23 cellular contexts compared by ENCODE assay signal in genomic region chr14:97217094-97217885, GRCh38.
DNase-seq lines count a peak whose midpoint lies in the region; TF ChIP-seq lines count a peak whose summit lies in the region.
"Had no signal": no experiment of that assay in that cellular context is flagged by ENCODE, and none has a peak within 500 bp of the region (broad histone marks: within the 10 kb centered on the region; RNA-seq: fewer than 3 reads in every experiment).

No MANE protein-coding gene starts in this region.

- H3K27ac Mint-ChIP-seq in T-helper 2 cell treated with Interferon-gamma antibody and Interleukin-4, amounts not matched to agents 5 μg/mL and 100 μg/mL, for 36 hours: no peak overlapping the region
- H3K27ac Mint-ChIP-seq in endodermal cell (no peak overlapping the region), progenitor cell of endocrine pancreas (no peak overlapping the region), mesothelial cell of epicardium (no peak overlapping the region)

- H3K9me3 Mint-ChIP-seq in T-helper 2 cell treated with Interferon-gamma antibody and Interleukin-4, amounts not matched to agents 5 μg/mL and 100 μg/mL, for 36 hours: no peaks in the 10 kb centered on the region
- H3K9me3 Mint-ChIP-seq in endodermal cell (no peaks in the 10 kb centered on the region), progenitor cell of endocrine pancreas (ENCODE audit: low read depth) (no peaks in the 10 kb centered on the region), mesothelial cell of epicardium (no peaks in the 10 kb centered on the region)

- peaks cover 49% of the 10 kb centered on the region for H3K27me3 ChIP-seq in endodermal cell (ENCODE audit: control insufficient read depth, insufficient read depth, low read length, poor library complexity, severe bottlenecking)

- peaks cover 25% of the 10 kb centered on the region for H3K4me1 Mint-ChIP-seq in T-helper 2 cell treated with Interferon-gamma antibody and Interleukin-4, amounts not matched to agents 5 μg/mL and 100 μg/mL, for 36 hours (ENCODE audit: low read depth)
- H3K4me1 Mint-ChIP-seq in endodermal cell (peaks cover 8% of the 10 kb centered on the region), progenitor cell of endocrine pancreas (ENCODE audit: low read depth) (peaks cover 3% of the 10 kb centered on the region), mesothelial cell of epicardium (peaks cover 10% of the 10 kb centered on the region)

- TF ChIP-seq CTCF in LNCaP clone FGC (IDR thresholded peaks at IDR 0.05; ENCODE audit: control insufficient read depth, extremely low read depth, insufficient read depth) (no peak), endodermal cell (conservative IDR thresholded peaks at IDR 0.05) (no peak), progenitor cell of endocrine pancreas (IDR thresholded peaks at IDR 0.05; ENCODE audit: unreplicated experiment) (no peak), mesothelial cell of epicardium (IDR thresholded peaks at IDR 0.05; ENCODE audit: unreplicated experiment) (no peak), GM13976 (IDR thresholded peaks at IDR 0.05; ENCODE audit: borderline replicate concordance, control extremely low read depth, extremely low read depth, insufficient read depth, missing control alignments) (no peak)

- H3K27ac ChIP-seq in endodermal cell (ENCODE audit: low read depth, low read length): no peak overlapping the region
- H3K27ac ChIP-seq: 22Rv1, thoracic aorta had no signal

- H3K9me3 ChIP-seq in endodermal cell (ENCODE audit: control insufficient read depth, low read length): no peaks in the 10 kb centered on the region
- H3K9me3 ChIP-seq: Caco-2, thoracic aorta had no signal

- peak overlapping the region; percentile 88 for H3K4me3 Mint-ChIP-seq in T-helper 2 cell treated with Interferon-gamma antibody and Interleukin-4, amounts not matched to agents 5 μg/mL and 100 μg/mL, for 36 hours
- H3K4me3 Mint-ChIP-seq in endodermal cell (no peak overlapping the region), progenitor cell of endocrine pancreas (ENCODE audit: low read depth) (peak overlapping the region; percentile 46), mesothelial cell of epicardium (no peak overlapping the region)

- 76 to 79% methylated on average over 6 to 12 of the region's 12 CpGs for WGBS in endodermal cell (ENCODE audit: insufficient coverage in 1 of 2, insufficient read length in 1 of 2), 2 experiments

- H3K4me1 ChIP-seq in endodermal cell (ENCODE audit: control insufficient read depth, insufficient read depth, low read length): no peaks in the 10 kb centered on the region
- H3K4me1 ChIP-seq: Caco-2 had no signal

- H3K4me3 ChIP-seq in LNCaP clone FGC (ENCODE audit: low read depth, low read length): no peak overlapping the region
- no peak overlapping the region for H3K4me3 ChIP-seq in endodermal cell (ENCODE audit: low read length)
- H3K4me3 ChIP-seq: thoracic aorta had no signal

- H3K27me3 Mint-ChIP-seq in T-helper 2 cell treated with Interferon-gamma antibody and Interleukin-4, amounts not matched to agents 5 μg/mL and 100 μg/mL, for 36 hours (ENCODE audit: low read depth): peaks cover 53% of the 10 kb centered on the region
- H3K27me3 Mint-ChIP-seq in endodermal cell (ENCODE audit: insufficient read depth) (peaks cover 34% of the 10 kb centered on the region), progenitor cell of endocrine pancreas (peaks cover 61% of the 10 kb centered on the region), mesothelial cell of epicardium (ENCODE audit: low read depth) (peaks cover 91% of the 10 kb centered on the region)

- H3K36me3 ChIP-seq in endodermal cell (ENCODE audit: control insufficient read depth, insufficient read depth, low read length): no peaks in the 10 kb centered on the region
- H3K36me3 ChIP-seq: thoracic aorta had no signal

- in situ Hi-C loops in GM13976 (cut with MboI; ENCODE audit: low sequenced_read_pairs, unreplicated experiment): no loop called here

- no peaks in the 10 kb centered on the region for H3K36me3 Mint-ChIP-seq in T-helper 2 cell treated with Interferon-gamma antibody and Interleukin-4, amounts not matched to agents 5 μg/mL and 100 μg/mL, for 36 hours (ENCODE audit: low read depth)
- H3K36me3 Mint-ChIP-seq in endodermal cell (ENCODE audit: low read depth) (no peaks in the 10 kb centered on the region), progenitor cell of endocrine pancreas (ENCODE audit: insufficient read depth) (no peaks in the 10 kb centered on the region), mesothelial cell of epicardium (no peaks in the 10 kb centered on the region)

- DNase-seq in T-helper 2 cell treated with Interferon-gamma antibody and Interleukin-4, amounts not matched to agents 5 μg/mL and 100 μg/mL, for 36 hours (ENCODE audit: low spot score): no peak
- DNase-seq in T-helper 2 cell (no peak), LNCaP clone FGC (ENCODE audit: low read depth) (peak; percentile 14), endodermal cell (peak; percentile 67), progenitor cell of endocrine pancreas (ENCODE audit: low spot score, unreplicated experiment) (no peak), mesothelial cell of epicardium (ENCODE audit: low spot score in 2 of 2, unreplicated experiment in 2 of 2) (no peak), GM13976 (ENCODE audit: low spot score) (no peak)
- no peak for DNase-seq in activated CD8-positive, alpha-beta memory T cell treated with anti-CD3 and anti-CD28 coated beads for 24 hours
- DNase-seq: activated CD4-positive, alpha-beta T cell treated with anti-CD3 and anti-CD28 coated beads for 1 hour; activated gamma-delta T cell treated with Interleukin-2 at 50 U/mL for 16 hours; AML-193; anterior cingulate cortex; Caco-2; caudate nucleus; islet precursor cell; Karpas-422; NCI-H1048; NCI-H187 treated with DMSO at 0.1 percent for 48 hours; NCI-H226; NCI-H748 treated with DMSO at 0.1 percent for 48 hours; SW 1271 had no signal

- H3K9ac ChIP-seq in endodermal cell (ENCODE audit: extremely low read depth, low read length, poor library complexity, severe bottlenecking): no peak overlapping the region

Comparison
In these comparisons a context has a peak if more than half of its experiments do, and no peak if none do; other contexts are left out.
1. DNase-seq: peak in LNCaP clone FGC (single experiment) and endodermal cell (single experiment); none in T-helper 2 cell treated with Interferon-gamma antibody and Interleukin-4, amounts not matched to agents 5 μg/mL and 100 μg/mL, for 36 hours (single experiment), T-helper 2 cell (0 of 5), progenitor cell of endocrine pancreas (single experiment), mesothelial cell of epicardium (0 of 2), GM13976 (single experiment) and activated CD8-positive, alpha-beta memory T cell treated with anti-CD3 and anti-CD28 coated beads for 24 hours (single experiment).
2. H3K4me3 Mint-ChIP-seq: peak in T-helper 2 cell treated with Interferon-gamma antibody and Interleukin-4, amounts not matched to agents 5 μg/mL and 100 μg/mL, for 36 hours (single experiment) and progenitor cell of endocrine pancreas (single experiment); none in endodermal cell (single experiment) and mesothelial cell of epicardium (single experiment).